Comparison of ENCODE assay signal across 13 cellular contexts in the genomic region with DNA sequence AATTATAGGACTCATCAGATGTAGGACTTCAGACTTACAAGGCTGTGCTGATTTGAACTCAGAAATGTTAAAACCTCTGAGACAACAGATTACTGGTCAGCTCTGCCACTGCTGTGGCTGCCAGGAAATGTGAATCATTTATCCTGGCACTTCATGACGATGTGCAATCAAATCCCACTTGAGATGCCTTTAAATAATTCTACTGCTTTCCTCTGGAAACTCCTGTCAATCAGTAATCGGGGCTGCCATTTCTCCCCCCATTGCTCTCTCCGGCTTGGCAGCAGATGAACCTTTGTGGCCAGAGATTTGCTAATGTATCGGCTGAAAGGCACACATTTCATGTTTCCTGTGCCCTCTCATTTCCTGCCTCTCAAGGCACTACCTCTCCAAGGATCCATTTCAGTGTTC.
DNase-seq lines count a peak whose midpoint lies in the region; ATAC-seq, FAIRE-seq and TF ChIP-seq lines count a peak whose summit lies in the region.
"Had no signal": no experiment of that assay in that cellular context is flagged by ENCODE, and none has a peak within 500 bp of the region (broad histone marks: within the 10 kb centered on the region; RNA-seq: fewer than 3 reads in every experiment).

No MANE protein-coding gene starts in this region.

- H3K27ac Mint-ChIP-seq in GM23338 (no peak overlapping the region), chondrocyte (ENCODE audit: unreplicated experiment) (peak overlapping the region; percentile 70)
- H3K27ac Mint-ChIP-seq in activated CD4-positive, alpha-beta T cell treated with anti-CD3 and anti-CD28 coated beads, Interleukin-2, amount 10 ng/mL, durations not matched to agents 7 days and 5 days, result no peak overlapping the region
- H3K27ac Mint-ChIP-seq: activated B cell treated with CpG ODN at 0.5 μM for 24 hours; activated T-cell treated with anti-CD3 and anti-CD28 coated beads, Interleukin-2, amount 50 U/mL, for 72 hours had no signal

- H3K27me3 ChIP-seq in GM23338 (ENCODE audit: insufficient read depth) (no peaks in the 10 kb centered on the region), neuronal stem cell (ENCODE audit: control insufficient read depth in 3 of 3, insufficient read depth in 3 of 3, low read depth in 1 of 3, low read length in 3 of 3) (no peaks in the 10 kb centered on the region), small intestine (ENCODE audit: control insufficient read depth in 2 of 2, insufficient read depth in 2 of 2, low read length in 2 of 2) (no peaks in the 10 kb centered on the region)

- no peak overlapping the region for H3K4ac ChIP-seq in neuronal stem cell (ENCODE audit: low read length)

- H3K27ac ChIP-seq in GM23338 (ENCODE audit: low read depth) (no peak overlapping the region), neuronal stem cell (replicated peaks; ENCODE audit: low read length) (no peak overlapping the region), small intestine (ENCODE audit: low read depth in 1 of 2, low read length in 1 of 2) (no peak overlapping the region)
- H3K27ac ChIP-seq: psoas muscle had no signal

- H3K9ac ChIP-seq in neuronal stem cell (ENCODE audit: low read depth, low read length, poor library complexity), result no peak overlapping the region

- WGBS in neuronal stem cell (ENCODE audit: extremely low coverage in 2 of 2, insufficient read length in 2 of 2, insufficient replicate concordance in 1 of 2), 2 donors, result no CpG with 5 or more reads among the region's 4 CpGs
- WGBS in small intestine, 3 donors, result 14 to 18% (median 14%) methylated on average over 4 of the region's 4 CpGs

- no peak overlapping the region for H3K23ac ChIP-seq in neuronal stem cell (ENCODE audit: low read depth, low read length, poor library complexity)

- no peaks in the 10 kb centered on the region for H4K20me1 ChIP-seq in GM23338 (replicated peaks; ENCODE audit: insufficient read depth)

- DNase-seq in GM23338 (ENCODE audit: low spot score), result no peak
- DNase-seq in NCI-H524 treated with DMSO at 0.1 percent for 48 hours (lab: John Stamatoyannopoulos, UW), result peak; percentile 35
- DNase-seq in chondrocyte (ENCODE audit: low spot score), result no peak
- no peak for DNase-seq in neuronal stem cell (ENCODE audit: low spot score)
- no peak for DNase-seq in small intestine
- DNase-seq in activated CD4-positive, alpha-beta T cell treated with anti-CD3 and anti-CD28 coated beads, Interleukin-2, amount 10 ng/mL, durations not matched to agents 7 days and 5 days, result no peak
- no peak for DNase-seq in DMS114 treated with DMSO at 0.1 percent for 48 hours (lab: John Stamatoyannopoulos, UW; ENCODE audit: unreplicated experiment)
- DNase-seq: activated B cell treated with CpG ODN at 0.5 μM for 24 hours; activated T-cell treated with anti-CD3 and anti-CD28 coated beads, Interleukin-2, amount 50 U/mL, for 72 hours; left ventricle myocardium superior; psoas muscle had no signal

- H3K18ac ChIP-seq in neuronal stem cell (ENCODE audit: low read length), result no peak overlapping the region

- H3K36me3 ChIP-seq in GM23338 (ENCODE audit: insufficient read depth) (no peaks in the 10 kb centered on the region), neuronal stem cell (replicated peaks in 1 of 2; ENCODE audit: control insufficient read depth in 2 of 2, insufficient read depth in 2 of 2, low read length in 2 of 2) (no peaks in the 10 kb centered on the region), small intestine (ENCODE audit: control insufficient read depth in 2 of 2, insufficient read depth in 2 of 2, low read length in 2 of 2) (no peaks in the 10 kb centered on the region)

- H3K4me3 Mint-ChIP-seq in GM23338 (no peak overlapping the region), chondrocyte (ENCODE audit: unreplicated experiment) (peak overlapping the region; percentile 21)
- H3K4me3 Mint-ChIP-seq in activated CD4-positive, alpha-beta T cell treated with anti-CD3 and anti-CD28 coated beads, Interleukin-2, amount 10 ng/mL, durations not matched to agents 7 days and 5 days, result no peak overlapping the region
- H3K4me3 Mint-ChIP-seq: activated B cell treated with CpG ODN at 0.5 μM for 24 hours; activated T-cell treated with anti-CD3 and anti-CD28 coated beads, Interleukin-2, amount 50 U/mL, for 72 hours had no signal

- POLR2A ChIA-PET in activated CD4-positive, alpha-beta T cell treated with anti-CD3 and anti-CD28 coated beads, Interleukin-2, amount 10 ng/mL, durations not matched to agents 7 days and 5 days (lab: Charles Lee), result no interaction called here

- H2BK12ac ChIP-seq in neuronal stem cell (ENCODE audit: low read length), result no peak overlapping the region

- H3K79me2 ChIP-seq in GM23338 (replicated peaks; ENCODE audit: insufficient read depth), result no peaks in the 10 kb centered on the region

- ATAC-seq in GM23338 (no peak), HG02623 (IDR thresholded peaks at IDR 0.05; ENCODE audit: unreplicated experiment) (no peak)
- ATAC-seq: activated T-cell treated with anti-CD3 and anti-CD28 coated beads, Interleukin-2, amount 50 U/mL, for 72 hours; left ventricle myocardium superior; Right ventricle myocardium inferior had no signal

- no peaks in the 10 kb centered on the region for H3F3A ChIP-seq in GM23338 (replicated peaks; ENCODE audit: low read depth)

- H2AK5ac ChIP-seq in neuronal stem cell (ENCODE audit: low read depth, low read length), result no peak overlapping the region

- H2BK120ac ChIP-seq in neuronal stem cell (ENCODE audit: low read depth, low read length), result no peak overlapping the region

- H3K4me1 Mint-ChIP-seq in GM23338 (peaks cover 13% of the 10 kb centered on the region; the same call in 2 of the 3 replicates), chondrocyte (ENCODE audit: low read depth) (peaks cover 19% of the 10 kb centered on the region)
- H3K4me1 Mint-ChIP-seq in activated CD4-positive, alpha-beta T cell treated with anti-CD3 and anti-CD28 coated beads, Interleukin-2, amount 10 ng/mL, durations not matched to agents 7 days and 5 days, result no peaks in the 10 kb centered on the region
- H3K4me1 Mint-ChIP-seq: activated B cell treated with CpG ODN at 0.5 μM for 24 hours had no signal

- FAIRE-seq in small intestine (lab: Jason Lieb, UNC), result no peak

- H3K4me2 ChIP-seq in GM23338 (no peak overlapping the region), neuronal stem cell (ENCODE audit: insufficient read depth, low read length, poor library complexity, severe bottlenecking) (no peak overlapping the region)

- no peak overlapping the region for H2BK5ac ChIP-seq in neuronal stem cell (ENCODE audit: low read length)

- no peaks in the 10 kb centered on the region for H3K79me1 ChIP-seq in neuronal stem cell (ENCODE audit: low read depth, low read length)

- H4K91ac ChIP-seq in neuronal stem cell (ENCODE audit: low read depth, low read length, poor library complexity), result no peak overlapping the region

- H3K14ac ChIP-seq in neuronal stem cell (ENCODE audit: low read length), result no peak overlapping the region

- H3K36me3 Mint-ChIP-seq in GM23338 (ENCODE audit: low read depth) (no peaks in the 10 kb centered on the region; the same call in 2 of the 3 replicates), chondrocyte (ENCODE audit: low read depth) (no peaks in the 10 kb centered on the region)
- no peaks in the 10 kb centered on the region for H3K36me3 Mint-ChIP-seq in activated CD4-positive, alpha-beta T cell treated with anti-CD3 and anti-CD28 coated beads, Interleukin-2, amount 10 ng/mL, durations not matched to agents 7 days and 5 days (ENCODE audit: low read depth)

- H3K4me1 ChIP-seq in GM23338 (ENCODE audit: insufficient read depth), result 0 out of 2 replicates have a peak, but pooled peaks cover 3% of the 10 kb centered on the region
- H3K4me1 ChIP-seq in neuronal stem cell (ENCODE audit: control insufficient read depth in 2 of 2, insufficient read depth in 1 of 2, low read depth in 1 of 2, low read length in 2 of 2), result peaks cover 1 to 6% of the 10 kb centered on the region in 2 donors
- H3K4me1 ChIP-seq in small intestine (ENCODE audit: control insufficient read depth in 2 of 2, insufficient read depth in 1 of 2, low read depth in 1 of 2, low read length in 1 of 2), result no peaks in the 10 kb centered on the region
- H3K4me1 ChIP-seq: psoas muscle had no signal

- no peak overlapping the region for H2BK15ac ChIP-seq in neuronal stem cell (ENCODE audit: low read length)

- peaks cover 3% of the 10 kb centered on the region for H3K9me2 ChIP-seq in GM23338 (ENCODE audit: insufficient read depth)

- H3K4me3 ChIP-seq in GM23338 (no peak overlapping the region), neuronal stem cell (ENCODE audit: low read length in 2 of 2) (no peak overlapping the region), small intestine (ENCODE audit: low read depth in 1 of 2, low read length in 2 of 2) (no peak overlapping the region)
- H3K4me3 ChIP-seq: psoas muscle had no signal

- no peak overlapping the region for H4K8ac ChIP-seq in neuronal stem cell (ENCODE audit: low read depth, low read length)

- H3K9me3 Mint-ChIP-seq in GM23338 (no peaks in the 10 kb centered on the region), chondrocyte (ENCODE audit: low read depth) (peaks cover 2% of the 10 kb centered on the region)
- no peaks in the 10 kb centered on the region for H3K9me3 Mint-ChIP-seq in activated CD4-positive, alpha-beta T cell treated with anti-CD3 and anti-CD28 coated beads, Interleukin-2, amount 10 ng/mL, durations not matched to agents 7 days and 5 days
- H3K9me3 Mint-ChIP-seq: activated B cell treated with CpG ODN at 0.5 μM for 24 hours had no signal

- H2AFZ ChIP-seq in GM23338 (peak overlapping the region; percentile 5; the same call in 1 of the 2 replicates), neuronal stem cell (ENCODE audit: low read length) (peak overlapping the region; percentile 73)

- CTCF ChIA-PET in activated CD4-positive, alpha-beta T cell treated with anti-CD3 and anti-CD28 coated beads, Interleukin-2, amount 10 ng/mL, durations not matched to agents 7 days and 5 days (lab: Charles Lee), result no interaction called here

- H3K9me3 ChIP-seq in neuronal stem cell (replicated peaks in 1 of 2; ENCODE audit: control insufficient read depth in 2 of 2, insufficient read depth in 1 of 2, low read depth in 1 of 2, low read length in 2 of 2) (no peaks in the 10 kb centered on the region), small intestine (ENCODE audit: control insufficient read depth, low read depth) (no peaks in the 10 kb centered on the region)
- H3K9me3 ChIP-seq: psoas muscle had no signal

- H3K27me3 Mint-ChIP-seq in GM23338 (ENCODE audit: insufficient read depth, low read depth, poor library complexity) (peaks cover 4% of the 10 kb centered on the region), chondrocyte (ENCODE audit: low read depth) (peaks cover 5% of the 10 kb centered on the region)
- peaks cover 2% of the 10 kb centered on the region for H3K27me3 Mint-ChIP-seq in activated CD4-positive, alpha-beta T cell treated with anti-CD3 and anti-CD28 coated beads, Interleukin-2, amount 10 ng/mL, durations not matched to agents 7 days and 5 days
- H3K27me3 Mint-ChIP-seq: activated B cell treated with CpG ODN at 0.5 μM for 24 hours had no signal

- TF ChIP-seq CTCF in GM23338 (conservative IDR thresholded peaks at IDR 0.05; ENCODE audit: low read depth in 2 of 2) (no peak), chondrocyte (IDR thresholded peaks at IDR 0.05) (no peak)

TF ChIP-seq in GM23338, 12 proteins besides CTCF, POLR2A, EP300 and RAD21 (continues in another document):
- TF ChIP-seq NANOG (IDR thresholded peaks at IDR 0.05; ENCODE audit: borderline replicate concordance), result no peak
- TF ChIP-seq ZNF331 (CRISPR knock-in tag; IDR thresholded peaks at IDR 0.05; ENCODE audit: low read depth), result no peak
- no peak for TF ChIP-seq CREB1 (CRISPR knock-in tag; IDR thresholded peaks at IDR 0.05; ENCODE audit: low read depth)
